17 cellular contexts compared by ENCODE assay signal in the genomic region with DNA sequence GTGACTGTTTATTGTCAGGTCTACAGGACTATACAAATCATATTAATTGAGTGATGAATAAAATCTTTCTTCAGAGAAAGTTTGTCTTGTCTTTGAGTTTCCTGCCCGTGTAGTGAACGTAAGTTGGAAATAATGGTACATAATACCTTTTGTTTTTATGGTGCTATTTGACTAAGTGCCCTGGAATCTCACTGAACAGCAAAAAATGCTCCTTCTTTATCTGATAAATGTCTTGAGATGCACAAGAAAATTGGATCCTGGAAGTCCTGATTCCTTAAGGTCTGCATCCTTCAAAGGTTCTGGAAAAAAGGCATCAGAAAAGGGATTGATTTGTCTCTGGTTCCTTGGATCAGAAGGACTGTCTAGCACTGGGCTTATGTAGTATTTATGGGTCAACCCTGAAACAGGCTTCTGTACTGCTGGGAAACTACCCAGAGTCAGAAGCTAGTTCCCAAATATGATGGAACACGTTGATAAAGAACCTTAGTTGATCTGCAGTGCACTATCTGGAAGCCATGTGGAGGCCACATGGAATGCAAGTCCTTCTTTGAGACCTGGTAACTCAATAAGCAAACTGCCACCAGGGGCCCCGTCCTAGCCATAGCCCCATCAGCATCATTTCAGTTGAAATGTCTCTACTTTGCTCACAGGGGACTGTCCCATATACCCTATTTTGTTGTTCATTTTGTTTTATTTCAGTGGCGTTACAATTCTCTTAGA.
DNase-seq lines count a peak whose midpoint lies in the region; ATAC-seq and TF ChIP-seq lines count a peak whose summit lies in the region.
"Had no signal": no experiment of that assay in that cellular context is flagged by ENCODE, and none has a peak within 500 bp of the region (broad histone marks: within the 10 kb centered on the region; RNA-seq: fewer than 3 reads in every experiment).

No MANE protein-coding gene starts in this region.

- no peaks in the 10 kb centered on the region for H3K27me3 ChIP-seq in Panc1 (ENCODE audit: control insufficient read depth, insufficient read depth, low read length)
- H3K27me3 ChIP-seq: vagina had no signal

- ATAC-seq in Panc1 (no peak), left ventricle myocardium superior (no peak)

- in situ Hi-C loops in Panc1 (cut with HindIII; ENCODE audit: low pct_unique_long_range_greater_than_20kb, low sequenced_read_pairs) = no loop called here

- peaks cover 32% of the 10 kb centered on the region for H3K4me1 ChIP-seq in Panc1 (ENCODE audit: control insufficient read depth, insufficient read depth, low read length)
- H3K4me1 ChIP-seq: vagina had no signal

- H3K9me3 ChIP-seq in Panc1 (ENCODE audit: control insufficient read depth, insufficient read depth, low read depth, low read length) = peaks cover 7% of the 10 kb centered on the region; the same call in 1 of the 2 replicates
- H3K9me3 ChIP-seq: vagina had no signal

- intact Hi-C loops in Panc1 (cut with micrococcal nuclease; ENCODE audit: unreplicated experiment) = no loop called here
- intact Hi-C loops in left ventricle myocardium superior (cut with micrococcal nuclease) = no loop called here

- no peaks in the 10 kb centered on the region for H3K36me3 ChIP-seq in Panc1 (ENCODE audit: control insufficient read depth, insufficient read depth, low read length)
- H3K36me3 ChIP-seq: vagina had no signal

- TF ChIP-seq CTCF in Panc1 (IDR thresholded peaks at IDR 0.05) (peak; percentile 18; the same call in 1 of the 2 replicates), fibroblast of villous mesenchyme (IDR thresholded peaks at IDR 0.05; ENCODE audit: insufficient read depth, low read depth, low read length) (no peak)

- CTCF ChIA-PET in Panc1 (lab: Charles Lee) = no interaction called here

- BruUV-seq in Panc1 (replicated peaks; lab: Mats Ljungman, UMichigan) = no TSS peak

- H3K4me3 ChIP-seq in Panc1 (ENCODE audit: low read depth in 2 of 2, low read length in 2 of 2) (no peak overlapping the region), fibroblast of villous mesenchyme (ENCODE audit: low read depth, low read length) (no peak overlapping the region)
- H3K4me3 ChIP-seq: vagina had no signal

- H3K27ac ChIP-seq in Panc1 (ENCODE audit: low read length) = peak overlapping the region; percentile 95
- H3K27ac ChIP-seq: vagina had no signal

- POLR2A ChIA-PET in Panc1 (lab: Charles Lee) = no interaction called here

- DNase-seq in activated CD4-positive, alpha-beta T cell treated with anti-CD3 and anti-CD28 coated beads for 48 hours = peak; percentile 57
- DNase-seq in activated CD4-positive, alpha-beta T cell treated with anti-CD3 and anti-CD28 coated beads, Interleukin-2, amount 50 U/mL, for 1 hour = no peak
- DNase-seq in EH (ENCODE audit: low read depth) (peak; percentile 37), Panc1 (ENCODE audit: low read depth, low spot score) (no peak), fibroblast of villous mesenchyme (ENCODE audit: low read depth) (peak; percentile 80), NCI-H2227 treated with DMSO at 0.1 percent for 48 hours (lab: John Stamatoyannopoulos, UW) (no peak), left ventricle myocardium superior (no peak), NCI-H1048 (lab: John Stamatoyannopoulos, UW) (no peak)
- DNase-seq: ACHN; activated effector memory CD4-positive, alpha-beta T cell treated with Interleukin-2 at 50 U/mL for 16 hours; H7; head of caudate nucleus; islet precursor cell; Kasumi-1; NCI-H187; NCI-H510A treated with DMSO at 0.1 percent for 48 hours had no signal

Comparison
In these comparisons a context has a peak if more than half of its experiments do, and no peak if none do; other contexts are left out.
1. DNase-seq: peak in activated CD4-positive, alpha-beta T cell treated with anti-CD3 and anti-CD28 coated beads for 48 hours (single experiment), EH (single experiment) and fibroblast of villous mesenchyme (single experiment); none in activated CD4-positive, alpha-beta T cell treated with anti-CD3 and anti-CD28 coated beads, Interleukin-2, amount 50 U/mL, for 1 hour (single experiment), Panc1 (single experiment), NCI-H2227 treated with DMSO at 0.1 percent for 48 hours (single experiment), left ventricle myocardium superior (single experiment) and NCI-H1048 (single experiment).